Comparison of ENCODE assay signal across 38 cellular contexts in the genomic region with DNA sequence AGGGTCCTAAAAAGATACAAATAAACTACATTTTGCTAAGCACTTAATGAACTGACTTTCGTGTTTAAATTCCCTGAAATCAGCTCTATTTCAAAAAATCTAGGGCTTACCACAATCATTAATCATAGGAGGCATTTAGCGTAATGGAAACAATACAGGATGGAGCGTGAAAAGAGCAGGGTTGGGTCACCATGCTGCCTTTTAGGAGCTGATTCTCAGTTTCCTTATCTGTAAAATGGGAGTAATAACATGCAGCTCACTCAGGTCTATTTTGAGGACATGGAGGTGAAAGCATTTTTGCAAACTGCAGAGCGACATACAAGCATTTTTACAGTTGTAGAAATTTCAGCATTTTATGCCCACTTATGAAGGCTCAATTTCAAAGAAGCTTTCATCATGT.
"Had no signal": no experiment of that assay in that cellular context is flagged by ENCODE, and none has a peak within 500 bp of the region (broad histone marks: within the 10 kb centered on the region; RNA-seq: fewer than 3 reads in every experiment).

No MANE protein-coding gene starts in this region.

- H3K36me3 ChIP-seq: adrenal gland, ascending aorta, brain microvascular endothelial cell, breast epithelium, cardiac muscle cell had no signal

- H3K27ac ChIP-seq: adrenal gland, ascending aorta, body of pancreas, brain microvascular endothelial cell, breast epithelium, cardiac muscle cell had no signal

- H3K4me1 Mint-ChIP-seq: activated naive CD4-positive, alpha-beta T cell treated with anti-CD3 and anti-CD28 coated beads, Interleukin-2, amount 10 ng/mL, durations not matched to agents 7 days and 5 days; activated naive CD4-positive, alpha-beta T cell treated with anti-CD3 and anti-CD28 coated beads, Interleukin-2, amount 50 U/mL, for 24 hours; activated naive CD8-positive, alpha-beta T cell treated with anti-CD3 and anti-CD28 coated beads, Interleukin-2, amount 10 ng/mL, durations not matched to agents 7 days and 5 days; activated T-helper 17 cell treated with anti-CD3 and anti-CD28 coated beads, Interleukin-2, amount 50 U/mL, for 72 hours; central memory CD8-positive, alpha-beta T cell had no signal

- FAIRE-seq: bronchial epithelial cell had no signal

- ATAC-seq: activated T-cell treated with anti-CD3 and anti-CD28 coated beads, Interleukin-2, amount 50 U/mL, for 4 hours; activated T-cell treated with anti-CD3 and anti-CD28 coated beads, Interleukin-2, amount 50 U/mL, for 72 hours; activated T-helper 17 cell treated with anti-CD3 and anti-CD28 coated beads, Interleukin-2, amount 50 U/mL, for 72 hours; body of pancreas had no signal

- H3K4me3 ChIP-seq: adrenal gland, ascending aorta, body of pancreas, breast epithelium, cardiac muscle cell had no signal

- H3K4me3 Mint-ChIP-seq: activated naive CD4-positive, alpha-beta T cell treated with anti-CD3 and anti-CD28 coated beads for 36 hours; activated naive CD4-positive, alpha-beta T cell treated with anti-CD3 and anti-CD28 coated beads, Interleukin-2, amount 10 ng/mL, durations not matched to agents 7 days and 5 days; activated naive CD4-positive, alpha-beta T cell treated with anti-CD3 and anti-CD28 coated beads, Interleukin-2, amount 50 U/mL, for 24 hours; activated naive CD8-positive, alpha-beta T cell; activated naive CD8-positive, alpha-beta T cell treated with anti-CD3 and anti-CD28 coated beads, Interleukin-2, amount 10 ng/mL, durations not matched to agents 7 days and 5 days; activated T-cell treated with anti-CD3 and anti-CD28 coated beads, Interleukin-2, amount 50 U/mL, for 24 hours; activated T-cell treated with anti-CD3 and anti-CD28 coated beads, Interleukin-2, amount 50 U/mL, for 4 hours; activated T-cell treated with anti-CD3 and anti-CD28 coated beads, Interleukin-2, amount 50 U/mL, for 72 hours; activated T-helper 1 cell treated with anti-CD3 and anti-CD28 coated beads, Interleukin-12 subunit alpha, Interleukin-12 subunit beta, Interleukin-2, Interleukin-4 antibody, amounts not matched to agents 30 ng/mL and 10 ng/mL and 1 ng/mL, durations not matched to agents 14 hours and 24 hours and 36 hours; activated T-helper 17 cell treated with anti-CD3 and anti-CD28 coated beads, Interleukin-2, amount 50 U/mL, for 72 hours; brain; central memory CD8-positive, alpha-beta T cell had no signal

- H3K4me1 ChIP-seq: adrenal gland, body of pancreas, breast epithelium had no signal

- H3K9me3 ChIP-seq: adrenal gland, ascending aorta, body of pancreas, breast epithelium had no signal

- DNase-seq: activated effector memory CD4-positive, alpha-beta T cell treated with anti-CD3 and anti-CD28 coated beads, Interleukin-2, amount 50 U/mL, for 16 hours; activated effector memory CD4-positive, alpha-beta T cell treated with Interleukin-2 at 50 U/mL for 16 hours; activated gamma-delta T cell; activated gamma-delta T cell treated with Interleukin-2 at 50 U/mL for 16 hours; activated naive CD4-positive, alpha-beta T cell; activated naive CD4-positive, alpha-beta T cell treated with anti-CD3 and anti-CD28 coated beads for 36 hours; activated naive CD4-positive, alpha-beta T cell treated with anti-CD3 and anti-CD28 coated beads, Interleukin-2, amount 10 ng/mL, durations not matched to agents 7 days and 5 days; activated naive CD4-positive, alpha-beta T cell treated with anti-CD3 and anti-CD28 coated beads, Interleukin-2, amount 50 U/mL, for 16 hours; activated naive CD4-positive, alpha-beta T cell treated with Interleukin-2 at 50 U/mL for 16 hours; activated naive CD8-positive, alpha-beta T cell treated with anti-CD3 and anti-CD28 coated beads, Interleukin-2, amount 10 ng/mL, durations not matched to agents 7 days and 5 days; activated T-cell treated with anti-CD3 and anti-CD28 coated beads for 4 hours; activated T-cell treated with anti-CD3 and anti-CD28 coated beads, Interleukin-2, amount 50 U/mL, for 1 hour; activated T-cell treated with anti-CD3 and anti-CD28 coated beads, Interleukin-2, amount 50 U/mL, for 24 hours; activated T-cell treated with anti-CD3 and anti-CD28 coated beads, Interleukin-2, amount 50 U/mL, for 4 hours; activated T-cell treated with anti-CD3 and anti-CD28 coated beads, Interleukin-2, amount 50 U/mL, for 48 hours; activated T-cell treated with anti-CD3 and anti-CD28 coated beads, Interleukin-2, amount 50 U/mL, for 72 hours; adrenal gland; amniotic stem cell; amygdala; anterior cingulate cortex; aorta; body of pancreas; brain microvascular endothelial cell; caudate nucleus; central memory CD4-positive, alpha-beta T cell; cerebellar nuclear complex had no signal

- H3K27ac Mint-ChIP-seq: activated naive CD4-positive, alpha-beta T cell treated with anti-CD3 and anti-CD28 coated beads for 36 hours; activated naive CD4-positive, alpha-beta T cell treated with anti-CD3 and anti-CD28 coated beads, Interleukin-2, amount 10 ng/mL, durations not matched to agents 7 days and 5 days; activated naive CD4-positive, alpha-beta T cell treated with anti-CD3 and anti-CD28 coated beads, Interleukin-2, amount 50 U/mL, for 24 hours; activated naive CD8-positive, alpha-beta T cell; activated naive CD8-positive, alpha-beta T cell treated with anti-CD3 and anti-CD28 coated beads, Interleukin-2, amount 10 ng/mL, durations not matched to agents 7 days and 5 days; activated T-cell treated with anti-CD3 and anti-CD28 coated beads, Interleukin-2, amount 50 U/mL, for 24 hours; activated T-cell treated with anti-CD3 and anti-CD28 coated beads, Interleukin-2, amount 50 U/mL, for 72 hours; activated T-helper 1 cell treated with anti-CD3 and anti-CD28 coated beads, Interleukin-12 subunit alpha, Interleukin-12 subunit beta, Interleukin-2, Interleukin-4 antibody, amounts not matched to agents 30 ng/mL and 10 ng/mL and 1 ng/mL, durations not matched to agents 14 hours and 24 hours and 36 hours; activated T-helper 17 cell treated with anti-CD3 and anti-CD28 coated beads, Interleukin-2, amount 50 U/mL, for 72 hours; activated T-helper 2 cell treated with anti-CD3 and anti-CD28 coated beads, Interferon-gamma antibody, Interleukin-2, Interleukin-4, amounts not matched to agents 10 μg/mL and 5 μg/mL and 100 μg/mL, durations not matched to agents 14 hours and 24 hours and 36 hours; brain had no signal

- H3K36me3 Mint-ChIP-seq: activated naive CD4-positive, alpha-beta T cell treated with anti-CD3 and anti-CD28 coated beads, Interleukin-2, amount 10 ng/mL, durations not matched to agents 7 days and 5 days; activated naive CD4-positive, alpha-beta T cell treated with anti-CD3 and anti-CD28 coated beads, Interleukin-2, amount 50 U/mL, for 24 hours; activated naive CD4-positive, alpha-beta T cell treated with anti-CD3 and anti-CD28 coated beads, Interleukin-2, amount 50 U/mL, for 72 hours; activated naive CD8-positive, alpha-beta T cell; activated naive CD8-positive, alpha-beta T cell treated with anti-CD3 and anti-CD28 coated beads, Interleukin-2, amount 10 ng/mL, durations not matched to agents 7 days and 5 days; brain had no signal

- H3K9me3 Mint-ChIP-seq: activated naive CD4-positive, alpha-beta T cell treated with anti-CD3 and anti-CD28 coated beads for 36 hours; activated naive CD4-positive, alpha-beta T cell treated with anti-CD3 and anti-CD28 coated beads, Interleukin-2, amount 10 ng/mL, durations not matched to agents 7 days and 5 days; activated naive CD4-positive, alpha-beta T cell treated with anti-CD3 and anti-CD28 coated beads, Interleukin-2, amount 50 U/mL, for 24 hours; activated naive CD4-positive, alpha-beta T cell treated with anti-CD3 and anti-CD28 coated beads, Interleukin-2, amount 50 U/mL, for 72 hours; activated naive CD8-positive, alpha-beta T cell treated with anti-CD3 and anti-CD28 coated beads, Interleukin-2, amount 10 ng/mL, durations not matched to agents 7 days and 5 days; activated T-cell treated with anti-CD3 and anti-CD28 coated beads, Interleukin-2, amount 50 U/mL, for 24 hours; activated T-cell treated with anti-CD3 and anti-CD28 coated beads, Interleukin-2, amount 50 U/mL, for 4 hours; activated T-cell treated with anti-CD3 and anti-CD28 coated beads, Interleukin-2, amount 50 U/mL, for 72 hours; activated T-helper 1 cell treated with anti-CD3 and anti-CD28 coated beads, Interleukin-12 subunit alpha, Interleukin-12 subunit beta, Interleukin-2, Interleukin-4 antibody, amounts not matched to agents 30 ng/mL and 10 ng/mL and 1 ng/mL, durations not matched to agents 14 hours and 24 hours and 36 hours; activated T-helper 17 cell treated with anti-CD3 and anti-CD28 coated beads, Interleukin-2, amount 50 U/mL, for 72 hours; activated T-helper 2 cell treated with anti-CD3 and anti-CD28 coated beads, Interferon-gamma antibody, Interleukin-2, Interleukin-4, amounts not matched to agents 10 μg/mL and 5 μg/mL and 100 μg/mL, durations not matched to agents 14 hours and 24 hours and 36 hours; brain; central memory CD8-positive, alpha-beta T cell had no signal

- H3K27me3 ChIP-seq: adrenal gland, ascending aorta, body of pancreas, cardiac muscle cell had no signal
